1 cellular context compared by ENCODE assay signal in genomic region chr5:134371834-134372340, GRCh38.
TF ChIP-seq lines count a peak whose summit lies in the region.

No MANE protein-coding gene starts in this region.

TF ChIP-seq in H1, 55 proteins besides CTCF, POLR2A, EP300 and RAD21 (continued from another document):
- no peak for TF ChIP-seq SP1 (IDR thresholded peaks at IDR 0.05; ENCODE audit: low read depth, low read length)
- TF ChIP-seq SIN3A (conservative IDR thresholded peaks at IDR 0.05 in 1 of 2, IDR thresholded peaks at IDR 0.05 in 1 of 2; ENCODE audit: low read depth in 1 of 2, low read length in 2 of 2), result peak in 1 of 2 experiments; percentile 61; a peak in 2 of 4 replicates
- no peak for TF ChIP-seq CHD2 (IDR thresholded peaks at IDR 0.05; ENCODE audit: low read length)
- no peak for TF ChIP-seq ASH2L (IDR thresholded peaks at IDR 0.05; ENCODE audit: low read length)
- TF ChIP-seq TAF7 (optimal IDR thresholded peaks at IDR 0.05; ENCODE audit: borderline replicate concordance, low read depth, low read length), result peak; percentile 8
TF ChIP-seq in H1: peak in this region for 5.
